ENCODE assay signal across 8 cellular contexts in the genomic region with DNA sequence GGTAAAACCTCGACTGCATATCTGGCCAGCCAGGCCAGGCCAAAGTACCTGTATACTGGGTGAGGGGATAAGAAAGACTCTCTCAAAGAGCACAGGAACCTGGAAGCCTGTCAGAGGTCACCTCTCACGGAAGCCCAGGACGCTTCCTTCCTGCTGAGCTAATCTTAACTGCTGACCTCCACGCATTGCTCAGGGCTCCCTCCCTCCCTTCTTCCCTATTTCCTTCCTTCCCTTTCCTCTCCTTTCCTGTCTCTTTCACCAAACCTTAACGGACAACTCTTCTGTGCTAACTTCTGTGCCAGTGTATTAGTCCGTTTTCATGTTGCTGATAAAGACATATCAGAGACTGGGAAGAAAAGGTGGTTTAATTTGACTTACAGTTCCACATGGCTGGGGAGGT. TPM values are rescaled to one million over a fixed set of nuclear protein-coding genes. Genes with fewer than 3 reads are reported as not detected.
DNase-seq lines count a peak whose midpoint lies in the region; ATAC-seq and TF ChIP-seq lines count a peak whose summit lies in the region.
"Had no signal": no experiment of that assay in that cellular context is flagged by ENCODE, and none has a peak within 500 bp of the region (broad histone marks: within the 10 kb centered on the region; RNA-seq: fewer than 3 reads in every experiment).

No MANE protein-coding gene starts in this region.

- H3K4me1 ChIP-seq in esophagus squamous epithelium = peaks cover 9 to 79% (median 11%) of the 10 kb centered on the region in 3 donors
- H3K4me1 ChIP-seq: A549, ascending aorta had no signal

- H3K9me3 Mint-ChIP-seq in activated CD4-positive, alpha-beta T cell treated with anti-CD3 and anti-CD28 coated beads, Interleukin-2, amount 10 ng/mL, durations not matched to agents 24 days and 14 days = no peaks in the 10 kb centered on the region

- H3K27me3 Mint-ChIP-seq in activated CD4-positive, alpha-beta T cell treated with anti-CD3 and anti-CD28 coated beads, Interleukin-2, amount 10 ng/mL, durations not matched to agents 24 days and 14 days = no peaks in the 10 kb centered on the region

- H3K9me3 ChIP-seq in esophagus squamous epithelium = no peaks in the 10 kb centered on the region
- H3K9me3 ChIP-seq: A549, ascending aorta, thoracic aorta had no signal

- no peak for ATAC-seq in GM18502 (IDR thresholded peaks at IDR 0.05; ENCODE audit: poor library complexity, unreplicated experiment)

- peaks cover 58% of the 10 kb centered on the region for H3K4me1 Mint-ChIP-seq in activated CD4-positive, alpha-beta T cell treated with anti-CD3 and anti-CD28 coated beads, Interleukin-2, amount 10 ng/mL, durations not matched to agents 24 days and 14 days

- H3K36me3 Mint-ChIP-seq in activated CD4-positive, alpha-beta T cell treated with anti-CD3 and anti-CD28 coated beads, Interleukin-2, amount 10 ng/mL, durations not matched to agents 24 days and 14 days (ENCODE audit: low read depth) = no peaks in the 10 kb centered on the region

- H3K4me3 ChIP-seq in esophagus squamous epithelium = no peak overlapping the region
- H3K4me3 ChIP-seq: A549, ascending aorta, smooth muscle cell, thoracic aorta had no signal

- no peak for TF ChIP-seq POLR2A in esophagus squamous epithelium (IDR thresholded peaks at IDR 0.05)

- no peak for DNase-seq in activated CD4-positive, alpha-beta T cell treated with anti-CD3 and anti-CD28 coated beads, Interleukin-2, amount 10 ng/mL, durations not matched to agents 24 days and 14 days
- DNase-seq in activated CD4-positive, alpha-beta T cell treated with anti-CD3 and anti-CD28 coated beads for 48 hours = no peak
- no peak for DNase-seq in esophagus squamous epithelium (lab: John Stamatoyannopoulos, UW)

- no peak for TF ChIP-seq CTCF in esophagus squamous epithelium (IDR thresholded peaks at IDR 0.05)

- peak overlapping the region; percentile 13 for H3K4me3 Mint-ChIP-seq in activated CD4-positive, alpha-beta T cell treated with anti-CD3 and anti-CD28 coated beads, Interleukin-2, amount 10 ng/mL, durations not matched to agents 24 days and 14 days

- H3K27me3 ChIP-seq in esophagus squamous epithelium = no peaks in the 10 kb centered on the region
- H3K27me3 ChIP-seq: ascending aorta had no signal

- H3K27ac ChIP-seq in esophagus squamous epithelium = peak overlapping the region in 3 of 4 donors; percentile 55 to 82 (median 57)
- H3K27ac ChIP-seq: A549, ascending aorta, thoracic aorta had no signal

- no peaks in the 10 kb centered on the region for H3K36me3 ChIP-seq in esophagus squamous epithelium
- H3K36me3 ChIP-seq: ascending aorta, thoracic aorta had no signal

- H3K27ac Mint-ChIP-seq in activated CD4-positive, alpha-beta T cell treated with anti-CD3 and anti-CD28 coated beads, Interleukin-2, amount 10 ng/mL, durations not matched to agents 24 days and 14 days = peak overlapping the region; percentile 21

- WGBS in esophagus squamous epithelium, 2 donors = 41 to 62% methylated on average over 6 of the region's 6 CpGs

- intact Hi-C loops in activated CD4-positive, alpha-beta T cell treated with anti-CD3 and anti-CD28 coated beads, Interleukin-2, amount 10 ng/mL, durations not matched to agents 24 days and 14 days (cut with micrococcal nuclease) = no loop called here
- intact Hi-C loops in esophagus squamous epithelium (cut with DNase I) = no loop called here

RNA-seq across cellular contexts. Expression of a gene that starts 14.8 kb away (rescaled TPM):
- 0.47 and 0.50 TPM in 2 replicates for total RNA-seq in activated CD4-positive, alpha-beta T cell treated with anti-CD3 and anti-CD28 coated beads, Interleukin-2, amount 10 ng/mL, durations not matched to agents 24 days and 14 days
- not detected for total RNA-seq in esophagus squamous epithelium
- total RNA-seq: ascending aorta, smooth muscle cell, thoracic aorta had no signal

RNA-seq across cellular contexts. Expression of a gene that starts 21.4 kb away (rescaled TPM):
- total RNA-seq in activated CD4-positive, alpha-beta T cell treated with anti-CD3 and anti-CD28 coated beads, Interleukin-2, amount 10 ng/mL, durations not matched to agents 24 days and 14 days = 155 and 158 TPM in 2 replicates
- total RNA-seq in esophagus squamous epithelium = 100 to 1,000 TPM in 2 of 4 donors, 10 to 100 TPM in 2; 84.4 to 155 (median 104) TPM

RNA-seq across cellular contexts. Expression of a gene that starts 29.3 kb away (rescaled TPM):
- total RNA-seq in activated CD4-positive, alpha-beta T cell treated with anti-CD3 and anti-CD28 coated beads, Interleukin-2, amount 10 ng/mL, durations not matched to agents 24 days and 14 days = 29.5 and 30.7 TPM in 2 replicates
- 10 to 100 TPM; 15.8 to 25.7 (median 19.1) TPM for total RNA-seq in esophagus squamous epithelium

RNA-seq across cellular contexts. Expression of a gene that starts 35.5 kb away (rescaled TPM):
- 239 and 242 TPM in 2 replicates for total RNA-seq in activated CD4-positive, alpha-beta T cell treated with anti-CD3 and anti-CD28 coated beads, Interleukin-2, amount 10 ng/mL, durations not matched to agents 24 days and 14 days
- total RNA-seq in esophagus squamous epithelium = 100 to 1,000 TPM in 3 of 4 donors, 10 to 100 TPM in 1; 75.7 to 132 (median 115) TPM

RNA-seq across cellular contexts. Expression of a gene that starts 36.0 kb away (rescaled TPM):
- 69.8 and 76.9 TPM in 2 replicates for total RNA-seq in activated CD4-positive, alpha-beta T cell treated with anti-CD3 and anti-CD28 coated beads, Interleukin-2, amount 10 ng/mL, durations not matched to agents 24 days and 14 days
- total RNA-seq in esophagus squamous epithelium = 10 to 100 TPM; 22.3 to 41.6 (median 26.6) TPM
